8 cellular contexts compared by ENCODE assay signal in the genomic region with DNA sequence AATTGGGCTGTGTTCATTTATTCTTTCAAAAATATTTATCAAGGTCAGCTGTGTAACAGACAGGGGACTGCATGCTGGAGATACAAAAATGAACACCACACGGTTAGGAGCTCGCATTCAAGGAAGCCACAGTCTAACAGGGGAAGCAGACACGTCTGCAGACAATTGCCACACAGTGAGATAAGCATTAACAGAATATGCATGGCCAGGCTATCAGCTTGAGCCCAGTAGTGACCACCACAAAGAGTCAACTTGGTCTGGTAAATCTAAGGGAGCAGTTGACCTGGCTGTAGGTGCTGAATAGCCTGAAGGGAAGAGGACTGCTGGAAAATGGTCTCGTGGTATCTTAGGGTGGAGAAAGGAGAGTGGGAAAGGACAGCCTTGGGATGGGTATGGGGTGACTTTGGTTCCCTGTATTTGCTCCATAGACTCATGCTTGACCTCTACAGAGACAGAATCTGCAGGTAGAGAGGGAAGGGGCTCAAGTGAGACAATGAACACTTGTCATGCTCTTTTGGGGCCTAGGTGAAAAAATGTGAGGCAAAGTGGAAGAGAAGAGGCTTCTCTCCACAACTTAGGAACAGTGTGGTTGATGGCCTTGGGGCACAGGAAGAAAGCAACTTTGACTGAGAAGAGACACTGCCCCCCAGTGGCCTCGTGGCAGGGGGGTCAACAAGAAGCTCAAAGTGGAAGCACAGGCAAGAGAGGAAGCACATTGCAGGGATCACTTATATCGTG. TPM values are rescaled to one million over a fixed set of nuclear protein-coding genes. Genes with fewer than 3 reads are reported as not detected.
DNase-seq lines count a peak whose midpoint lies in the region; ATAC-seq and TF ChIP-seq lines count a peak whose summit lies in the region.

No MANE protein-coding gene starts in this region.

- no peaks in the 10 kb centered on the region for H3K9me3 Mint-ChIP-seq in T-helper 2 cell treated with Interferon-gamma antibody and Interleukin-4, amounts not matched to agents 5 μg/mL and 100 μg/mL, for 36 hours

- H3K36me3 ChIP-seq in ascending aorta, result no peaks in the 10 kb centered on the region

- peaks cover 13% of the 10 kb centered on the region for H3K27me3 Mint-ChIP-seq in T-helper 2 cell treated with Interferon-gamma antibody and Interleukin-4, amounts not matched to agents 5 μg/mL and 100 μg/mL, for 36 hours (ENCODE audit: low read depth)

- H3K27me3 ChIP-seq in ascending aorta, result no peaks in the 10 kb centered on the region

- ATAC-seq in HG02642 (IDR thresholded peaks at IDR 0.05; ENCODE audit: poor library complexity, unreplicated experiment), result peak; percentile 73

- H3K4me3 ChIP-seq in ascending aorta, result no peak overlapping the region

- H3K27ac Mint-ChIP-seq in T-helper 2 cell treated with Interferon-gamma antibody and Interleukin-4, amounts not matched to agents 5 μg/mL and 100 μg/mL, for 36 hours, result no peak overlapping the region

- H3K4me1 ChIP-seq in ascending aorta, result no peaks in the 10 kb centered on the region

- no peaks in the 10 kb centered on the region for H3K9me3 ChIP-seq in ascending aorta

- H3K36me3 Mint-ChIP-seq in T-helper 2 cell treated with Interferon-gamma antibody and Interleukin-4, amounts not matched to agents 5 μg/mL and 100 μg/mL, for 36 hours (ENCODE audit: low read depth), result no peaks in the 10 kb centered on the region

- DNase-seq in Daoy (ENCODE audit: low read depth), result peak; percentile 76
- peak; percentile 19 for DNase-seq in NCI-H2029 (lab: John Stamatoyannopoulos, UW)
- DNase-seq in T-helper 2 cell treated with Interferon-gamma antibody and Interleukin-4, amounts not matched to agents 5 μg/mL and 100 μg/mL, for 36 hours (ENCODE audit: low spot score), result peak; percentile 57
- DNase-seq in ascending aorta (ENCODE audit: low spot score in 2 of 2), result peak; percentile 14 to 84
- DNase-seq in hippocampal formation (lab: John Stamatoyannopoulos, UW), result peak; percentile 58 to 74
- DNase-seq in stimulated activated CD4-positive, alpha-beta T cell treated with anti-CD3 and anti-CD28 coated beads, Interleukin-15, amount 100 ng/mL, for 1 hour (ENCODE audit: low read depth in 1 of 2, low spot score in 1 of 2), result peak; percentile 34 to 60
- DNase-seq in T1000 (lab: John Stamatoyannopoulos, UW), result no peak

- TF ChIP-seq CTCF in ascending aorta (IDR thresholded peaks at IDR 0.05), result peak; percentile 33 to 63 (median 55)

- intact Hi-C loops in ascending aorta (cut with DNase I), result loop anchor here (2.0 to 5.0 kb wide), 2 partner anchors 110 to 697 kb away; no protein-coding TSS in a partner anchor

- H3K4me1 Mint-ChIP-seq in T-helper 2 cell treated with Interferon-gamma antibody and Interleukin-4, amounts not matched to agents 5 μg/mL and 100 μg/mL, for 36 hours (ENCODE audit: low read depth), result peaks cover 15% of the 10 kb centered on the region

- no peak overlapping the region for H3K4me3 Mint-ChIP-seq in T-helper 2 cell treated with Interferon-gamma antibody and Interleukin-4, amounts not matched to agents 5 μg/mL and 100 μg/mL, for 36 hours

- no peak overlapping the region for H3K27ac ChIP-seq in ascending aorta

RNA-seq across cellular contexts. Expression of gene NPL, which starts 7.6 kb away (rescaled TPM):
- total RNA-seq in Daoy (2014; rRNA removed; shearing (Covaris generic)), result 2.8 and 4.1 TPM in 2 replicates
- total RNA-seq in ascending aorta, result 2.1 TPM

RNA-seq across cellular contexts. Expression of gene DHX9, which starts 57.1 kb away (rescaled TPM):
- total RNA-seq in Daoy (2014; rRNA removed; shearing (Covaris generic)), result 190 and 197 TPM in 2 replicates
- 52.8 TPM for total RNA-seq in ascending aorta
